ENCODE assay signal across 17 cellular contexts in genomic region chrX:19628006-19628575, GRCh38.
A peak's percentile ranks its signal among the peaks of the same experiment; 100 is the strongest.
DNase-seq lines count a peak whose midpoint lies in the region; ATAC-seq and TF ChIP-seq lines count a peak whose summit lies in the region.
"Had no signal": no experiment of that assay in that cellular context is flagged by ENCODE, and none has a peak within 500 bp of the region (broad histone marks: within the 10 kb centered on the region; RNA-seq: fewer than 3 reads in every experiment).

No MANE protein-coding gene starts in this region.

- H3K27ac Mint-ChIP-seq in activated T-cell treated with anti-CD3 and anti-CD28 coated beads, Interleukin-2, amount 50 U/mL, for 24 hours: peak overlapping the region; percentile 54
- H3K27ac Mint-ChIP-seq in activated T-helper 2 cell treated with anti-CD3 and anti-CD28 coated beads, Interferon-gamma antibody, Interleukin-2, Interleukin-4, amounts not matched to agents 10 μg/mL and 5 μg/mL and 100 μg/mL, durations not matched to agents 14 hours and 24 hours and 36 hours: peak overlapping the region; percentile 35

- H3K4me3 Mint-ChIP-seq in activated T-cell treated with anti-CD3 and anti-CD28 coated beads, Interleukin-2, amount 50 U/mL, for 24 hours: no peak overlapping the region
- H3K4me3 Mint-ChIP-seq in activated T-cell treated with anti-CD3 and anti-CD28 coated beads, Interleukin-2, amount 50 U/mL, for 4 hours: no peak overlapping the region
- no peak overlapping the region for H3K4me3 Mint-ChIP-seq in activated T-helper 2 cell treated with anti-CD3 and anti-CD28 coated beads, Interferon-gamma antibody, Interleukin-2, Interleukin-4, amounts not matched to agents 10 μg/mL and 5 μg/mL and 100 μg/mL, durations not matched to agents 14 hours and 24 hours and 36 hours (ENCODE audit: low read depth)
- H3K4me3 Mint-ChIP-seq: activated naive CD4-positive, alpha-beta T cell treated with anti-CD3 and anti-CD28 coated beads for 36 hours had no signal

- TF ChIP-seq POLR2A in transverse colon (IDR thresholded peaks at IDR 0.05): no peak

- TF ChIP-seq CTCF in fibroblast of villous mesenchyme (IDR thresholded peaks at IDR 0.05; ENCODE audit: insufficient read depth, low read depth, low read length) (no peak), transverse colon (IDR thresholded peaks at IDR 0.05) (no peak)

- no peak for DNase-seq in activated T-cell treated with anti-CD3 and anti-CD28 coated beads, Interleukin-2, amount 50 U/mL, for 24 hours
- DNase-seq in activated T-cell treated with anti-CD3 and anti-CD28 coated beads, Interleukin-2, amount 50 U/mL, for 4 hours: no peak
- DNase-seq in activated T-helper 2 cell treated with anti-CD3 and anti-CD28 coated beads, Interferon-gamma antibody, Interleukin-2, Interleukin-4, amounts not matched to agents 10 μg/mL and 5 μg/mL and 100 μg/mL, durations not matched to agents 14 hours and 24 hours and 36 hours (ENCODE audit: low spot score): no peak
- DNase-seq in fibroblast of villous mesenchyme (ENCODE audit: low read depth) (peak; percentile 16), transverse colon (peak; percentile 39), anterior cingulate cortex (lab: John Stamatoyannopoulos, UW) (no peak), DMS79 (lab: John Stamatoyannopoulos, UW) (no peak)
- DNase-seq: ACHN; GOT3; heart left ventricle; MM.1S; NCI-H2107; Right ventricle myocardium superior; stimulated activated CD4-positive, alpha-beta T cell treated with anti-CD3 and anti-CD28 coated beads, Interleukin-4, amount 100 ng/mL, for 1 hour; uterus had no signal

- peaks cover 4 to 38% (median 15%) of the 10 kb centered on the region in 4 donors for H3K4me1 ChIP-seq in transverse colon
- H3K4me1 ChIP-seq: uterus had no signal

- H3K4me3 ChIP-seq in fibroblast of villous mesenchyme (ENCODE audit: low read depth, low read length): no peak overlapping the region
- no peak overlapping the region for H3K4me3 ChIP-seq in transverse colon
- H3K4me3 ChIP-seq: heart left ventricle, uterus had no signal

- WGBS in transverse colon (ENCODE audit: low coverage in 1 of 2), 2 donors: 65% methylated on average over 7 of the region's 7 CpGs; no CpG with 5 or more reads in 1 of the 2 donors

- H3K9me3 Mint-ChIP-seq in activated T-cell treated with anti-CD3 and anti-CD28 coated beads, Interleukin-2, amount 50 U/mL, for 24 hours: no peaks in the 10 kb centered on the region
- H3K9me3 Mint-ChIP-seq in activated T-cell treated with anti-CD3 and anti-CD28 coated beads, Interleukin-2, amount 50 U/mL, for 4 hours: no peaks in the 10 kb centered on the region
- H3K9me3 Mint-ChIP-seq in activated T-helper 2 cell treated with anti-CD3 and anti-CD28 coated beads, Interferon-gamma antibody, Interleukin-2, Interleukin-4, amounts not matched to agents 10 μg/mL and 5 μg/mL and 100 μg/mL, durations not matched to agents 14 hours and 24 hours and 36 hours: no peaks in the 10 kb centered on the region
- H3K9me3 Mint-ChIP-seq: activated naive CD4-positive, alpha-beta T cell treated with anti-CD3 and anti-CD28 coated beads for 36 hours had no signal

- ATAC-seq in activated T-cell treated with anti-CD3 and anti-CD28 coated beads, Interleukin-2, amount 50 U/mL, for 4 hours: no peak
- ATAC-seq in GM19328 (IDR thresholded peaks at IDR 0.05; ENCODE audit: unreplicated experiment): no peak
- ATAC-seq: heart left ventricle had no signal

- H3K9me3 ChIP-seq in transverse colon: no peaks in the 10 kb centered on the region
- H3K9me3 ChIP-seq: heart left ventricle, uterus had no signal

- H3K36me3 Mint-ChIP-seq in activated T-cell treated with anti-CD3 and anti-CD28 coated beads, Interleukin-2, amount 50 U/mL, for 24 hours (ENCODE audit: low read depth): peaks cover 32% of the 10 kb centered on the region
- peaks cover 15% of the 10 kb centered on the region for H3K36me3 Mint-ChIP-seq in activated T-cell treated with anti-CD3 and anti-CD28 coated beads, Interleukin-2, amount 50 U/mL, for 4 hours (ENCODE audit: insufficient read depth)
- H3K36me3 Mint-ChIP-seq in activated T-helper 2 cell treated with anti-CD3 and anti-CD28 coated beads, Interferon-gamma antibody, Interleukin-2, Interleukin-4, amounts not matched to agents 10 μg/mL and 5 μg/mL and 100 μg/mL, durations not matched to agents 14 hours and 24 hours and 36 hours (ENCODE audit: low read depth): peaks cover 21% of the 10 kb centered on the region

- intact Hi-C loops in activated T-helper 2 cell treated with anti-CD3 and anti-CD28 coated beads, Interferon-gamma antibody, Interleukin-2, Interleukin-4, amounts not matched to agents 10 μg/mL and 5 μg/mL and 100 μg/mL, durations not matched to agents 14 hours and 24 hours and 36 hours (cut with micrococcal nuclease): loop anchor here (5.0 to 10.0 kb wide), 2 partner anchors 73 to 119 kb away; no protein-coding TSS in a partner anchor
- intact Hi-C loops in transverse colon (cut with DNase I; ENCODE audit: low total_unique reads): no loop called here

- in situ Hi-C loops in transverse colon (cut with MboI; ENCODE audit: low pct_ligation_motif_present in 1 of 4, low pct_unique_long_range_greater_than_20kb in 1 of 4, low sequenced_read_pairs in 3 of 4): no loop called here

- TF ChIP-seq EP300 in transverse colon (IDR thresholded peaks at IDR 0.05; ENCODE audit: low read depth): no peak

- no peaks in the 10 kb centered on the region for H3K36me3 ChIP-seq in transverse colon
- H3K36me3 ChIP-seq: heart left ventricle, uterus had no signal

- peak overlapping the region in 3 of 4 donors; percentile 17 to 42 (median 23) for H3K27ac ChIP-seq in transverse colon
- H3K27ac ChIP-seq: heart left ventricle, uterus had no signal

- H3K27me3 ChIP-seq in transverse colon: no peaks in the 10 kb centered on the region
- H3K27me3 ChIP-seq: heart left ventricle, uterus had no signal

- H3K4me1 Mint-ChIP-seq in activated T-cell treated with anti-CD3 and anti-CD28 coated beads, Interleukin-2, amount 50 U/mL, for 24 hours (ENCODE audit: low read depth): peaks cover 83% of the 10 kb centered on the region
- peaks cover 72% of the 10 kb centered on the region for H3K4me1 Mint-ChIP-seq in activated T-cell treated with anti-CD3 and anti-CD28 coated beads, Interleukin-2, amount 50 U/mL, for 4 hours (ENCODE audit: low read depth)
- peaks cover 56% of the 10 kb centered on the region for H3K4me1 Mint-ChIP-seq in activated T-helper 2 cell treated with anti-CD3 and anti-CD28 coated beads, Interferon-gamma antibody, Interleukin-2, Interleukin-4, amounts not matched to agents 10 μg/mL and 5 μg/mL and 100 μg/mL, durations not matched to agents 14 hours and 24 hours and 36 hours (ENCODE audit: low read depth)

- H3K27me3 Mint-ChIP-seq in activated T-cell treated with anti-CD3 and anti-CD28 coated beads, Interleukin-2, amount 50 U/mL, for 24 hours: peaks cover 6% of the 10 kb centered on the region
- H3K27me3 Mint-ChIP-seq in activated T-cell treated with anti-CD3 and anti-CD28 coated beads, Interleukin-2, amount 50 U/mL, for 4 hours (ENCODE audit: low read depth): no peaks in the 10 kb centered on the region
- no peaks in the 10 kb centered on the region for H3K27me3 Mint-ChIP-seq in activated T-helper 2 cell treated with anti-CD3 and anti-CD28 coated beads, Interferon-gamma antibody, Interleukin-2, Interleukin-4, amounts not matched to agents 10 μg/mL and 5 μg/mL and 100 μg/mL, durations not matched to agents 14 hours and 24 hours and 36 hours (ENCODE audit: low read depth)

Comparison
In these comparisons a context has a peak if more than half of its experiments do, and no peak if none do; other contexts are left out.
1. DNase-seq: peak in fibroblast of villous mesenchyme (single experiment) and transverse colon (single experiment); none in activated T-cell treated with anti-CD3 and anti-CD28 coated beads, Interleukin-2, amount 50 U/mL, for 24 hours (single experiment), activated T-cell treated with anti-CD3 and anti-CD28 coated beads, Interleukin-2, amount 50 U/mL, for 4 hours (single experiment), activated T-helper 2 cell treated with anti-CD3 and anti-CD28 coated beads, Interferon-gamma antibody, Interleukin-2, Interleukin-4, amounts not matched to agents 10 μg/mL and 5 μg/mL and 100 μg/mL, durations not matched to agents 14 hours and 24 hours and 36 hours (single experiment), anterior cingulate cortex (0 of 58) and DMS79 (single experiment).